ENCODE assay signal across 1 cellular context in genomic region chr13:86757236-86757978, GRCh38.
TF ChIP-seq lines count a peak whose summit lies in the region.

No MANE protein-coding gene starts in this region.

TF ChIP-seq in HepG2, 621 proteins besides CTCF, POLR2A, EP300 and RAD21 (continued from another document):
- TF ChIP-seq ZHX2 (IDR thresholded peaks at IDR 0.05; ENCODE audit: low read depth) (no peak), ZHX2 (CRISPR knock-in tag; IDR thresholded peaks at IDR 0.05; ENCODE audit: borderline replicate concordance) (no peak), ZNF570 (CRISPR knock-in tag; IDR thresholded peaks at IDR 0.05; ENCODE audit: borderline replicate concordance) (no peak), CEBPZ (IDR thresholded peaks at IDR 0.05; ENCODE audit: low read length) (no peak), E2F1 (CRISPR knock-in tag; IDR thresholded peaks at IDR 0.05) (no peak), ZNF619 (CRISPR knock-in tag; IDR thresholded peaks at IDR 0.05) (no peak), ZNF713 (CRISPR knock-in tag; IDR thresholded peaks at IDR 0.05) (no peak), HOXA9 (CRISPR knock-in tag; IDR thresholded peaks at IDR 0.05; ENCODE audit: borderline replicate concordance) (no peak), ZNF589 (CRISPR knock-in tag; conservative IDR thresholded peaks at IDR 0.05) (no peak), ZNF124 (CRISPR knock-in tag; IDR thresholded peaks at IDR 0.05) (no peak), MTF2 (CRISPR knock-in tag; IDR thresholded peaks at IDR 0.05; ENCODE audit: borderline replicate concordance) (no peak), ZNF280B (CRISPR knock-in tag; IDR thresholded peaks at IDR 0.05; ENCODE audit: borderline replicate concordance) (no peak), CREB1 (IDR thresholded peaks at IDR 0.05) (no peak), CREB1 (CRISPR knock-in tag; IDR thresholded peaks at IDR 0.05) (no peak)
